ENCODE assay signal across 8 cellular contexts in genomic region chr2:204110250-204111183, GRCh38.
A peak's percentile ranks its signal among the peaks of the same experiment; 100 is the strongest.
DNase-seq lines count a peak whose midpoint lies in the region; ATAC-seq, FAIRE-seq and TF ChIP-seq lines count a peak whose summit lies in the region.

No MANE protein-coding gene starts in this region.

- intact Hi-C loops in HepG2 (cut with micrococcal nuclease; ENCODE audit: unreplicated experiment) = no loop called here

- TF ChIP-seq POLR2A in HepG2 (IDR thresholded peaks at IDR 0.05; ENCODE audit: insufficient read depth in 1 of 2, low read depth in 2 of 2, low read length in 2 of 2) = no peak

- FAIRE-seq in HepG2 (lab: Jason Lieb, UNC) = no peak

- H3K4me2 ChIP-seq in HepG2 (ENCODE audit: low read depth, low read length) = no peak overlapping the region

- H3K79me2 ChIP-seq in HepG2 (ENCODE audit: insufficient read depth, low read length) = no peaks in the 10 kb centered on the region

- H3K36me3 ChIP-seq in liver (ENCODE audit: control insufficient read depth in 4 of 4, insufficient read depth in 3 of 4, low read depth in 1 of 4, low read length in 3 of 4) (no peaks in the 10 kb centered on the region), HepG2 (replicated peaks in 1 of 2; ENCODE audit: control insufficient read depth in 1 of 2, insufficient read depth in 2 of 2, low read length in 2 of 2) (no peaks in the 10 kb centered on the region), MG63 (no peaks in the 10 kb centered on the region)

- H4K20me1 ChIP-seq in HepG2 (ENCODE audit: insufficient read depth, low read length) = no peaks in the 10 kb centered on the region

- in situ Hi-C loops in HepG2 (cut with HindIII; ENCODE audit: extremely low pct_ligation_motif_present, low pct_unique_long_range_greater_than_20kb) = no loop called here

- no TSS peak for BruUV-seq in HepG2 (replicated peaks; lab: Mats Ljungman, UMichigan)

- no peak for TF ChIP-seq EP300 in HepG2 (IDR thresholded peaks at IDR 0.05; ENCODE audit: low read depth in 2 of 2, low read length in 2 of 2)
- no peak for TF ChIP-seq EP300 in HepG2 (CRISPR knock-in tag; IDR thresholded peaks at IDR 0.05; ENCODE audit: borderline replicate concordance)

- CTCF ChIA-PET in HepG2 (lab: Yijun Ruan, JAX; ENCODE audit: low intra/inter-chr PET ratio, low total read pairs) = no interaction called here

- no peak for TF ChIP-seq RAD21 in liver (IDR thresholded peaks at IDR 0.05)
- no peak for TF ChIP-seq RAD21 in HepG2 (CRISPR knock-in tag; IDR thresholded peaks at IDR 0.05)

- ATAC-seq in HepG2 = no peak
- peak; percentile 91 for ATAC-seq in HG03558 (IDR thresholded peaks at IDR 0.05; ENCODE audit: extremely low read depth, unreplicated experiment)

- H3K4me1 ChIP-seq in liver (ENCODE audit: control insufficient read depth in 4 of 4, insufficient read depth in 4 of 4, low read length in 3 of 4) (peaks cover 0 to 11% (median 3%) of the 10 kb centered on the region in 4 donors), HepG2 (ENCODE audit: insufficient read depth, low read length) (0 out of 2 replicates have a peak, but pooled peaks cover 7% of the 10 kb centered on the region)

- H3K9me3 ChIP-seq in liver (ENCODE audit: control insufficient read depth in 4 of 4, low read length in 3 of 4) (no peaks in the 10 kb centered on the region), HepG2 (ENCODE audit: low read length) (no peaks in the 10 kb centered on the region), MG63 (no peaks in the 10 kb centered on the region)

- POLR2A ChIA-PET in HepG2 (lab: Yijun Ruan, JAX) = no interaction called here

- DNase-seq in HepG2 (ENCODE audit: low spot score) = no peak
- peak; percentile 34 to 60 (median 44) for DNase-seq in activated CD8-positive, alpha-beta memory T cell treated with anti-CD3 and anti-CD28 coated beads for 48 hours (ENCODE audit: low read depth in 2 of 3, low spot score in 2 of 3)
- DNase-seq in glomerular endothelial cell (ENCODE audit: extremely low read depth, low read depth, low spot score) = peak; percentile 65
- DNase-seq in stimulated activated CD8-positive, alpha-beta memory T cell treated with anti-CD3 and anti-CD28 coated beads, Interleukin-2, amount 100 ng/mL, for 1 hour (ENCODE audit: low read depth in 2 of 2) = peak; percentile 21 to 25
- DNase-seq in MG63 = no peak
- no peak for DNase-seq in HuH-7.5 (ENCODE audit: low spot score)

- H3K27me3 ChIP-seq in liver (ENCODE audit: control insufficient read depth in 4 of 4, insufficient read depth in 4 of 4, low read length in 3 of 4) (no peaks in the 10 kb centered on the region), HepG2 (ENCODE audit: control insufficient read depth in 1 of 2, insufficient read depth in 2 of 2, low read length in 2 of 2) (peaks cover 0 to 12% of the 10 kb centered on the region in 2 experiments; a peak in 2 of 5 replicates), MG63 (peaks cover under 1% of the 10 kb centered on the region; the same call in 1 of the 2 replicates)

- TF ChIP-seq CTCF in liver (IDR thresholded peaks at IDR 0.05; ENCODE audit: low read depth, low read length, missing input control) (no peak), HepG2 (CRISPR knock-in tag; IDR thresholded peaks at IDR 0.05) (no peak)

- H3K27ac ChIP-seq in liver (ENCODE audit: low read depth in 1 of 2, low read length in 2 of 2) (peak overlapping the region in 1 of 2 donors; percentile 20), HepG2 (ENCODE audit: extremely low read length, insufficient read depth, low read length) (no peak overlapping the region)

- WGBS in liver = 57% methylated on average over 11 of the region's 11 CpGs
- WGBS in HepG2 (ENCODE audit: low lambda C conversion rate) = 29% methylated on average over 11 of the region's 11 CpGs

- H3K9ac ChIP-seq in liver (ENCODE audit: low read depth in 1 of 2, low read length in 2 of 2) = no peak overlapping the region
- no peak overlapping the region for H3K9ac ChIP-seq in HepG2 (ENCODE audit: insufficient read depth, low read depth, low read length)

- H3K4me3 ChIP-seq in liver (ENCODE audit: low read depth in 1 of 3, low read length in 3 of 3) = no peak overlapping the region
- H3K4me3 ChIP-seq in HepG2 (replicated peaks in 1 of 3; ENCODE audit: insufficient read depth in 1 of 3, low read depth in 2 of 3, low read length in 3 of 3) = no peak overlapping the region
- H3K4me3 ChIP-seq in MG63 = no peak overlapping the region

- H2AFZ ChIP-seq in HepG2 (ENCODE audit: low read length) = no peak overlapping the region

TF ChIP-seq in liver, 16 proteins besides CTCF, POLR2A, EP300 and RAD21:
- TF ChIP-seq NR2F2 (IDR thresholded peaks at IDR 0.05) = peak; percentile 93
- no peak for TF ChIP-seq HNF4A (conservative IDR thresholded peaks at IDR 0.05)

TF ChIP-seq in HepG2, 621 proteins besides CTCF, POLR2A, EP300 and RAD21:
- TF ChIP-seq ZFAT (CRISPR knock-in tag; conservative IDR thresholded peaks at IDR 0.05) = no peak
- TF ChIP-seq CBX5 (CRISPR knock-in tag; IDR thresholded peaks at IDR 0.05; ENCODE audit: borderline replicate concordance) = no peak
- TF ChIP-seq U2AF2 (IDR thresholded peaks at IDR 0.05; ENCODE audit: low read depth, low read length) = no peak
- TF ChIP-seq ZNF138 (CRISPR knock-in tag; IDR thresholded peaks at IDR 0.05; ENCODE audit: low read depth) = no peak
- TF ChIP-seq NR2F2 (IDR thresholded peaks at IDR 0.05; ENCODE audit: borderline replicate concordance, low read depth) = no peak
- TF ChIP-seq STAT6 (CRISPR knock-in tag; IDR thresholded peaks at IDR 0.05; ENCODE audit: borderline replicate concordance) = no peak
- TF ChIP-seq XBP1 (CRISPR knock-in tag; IDR thresholded peaks at IDR 0.05) = no peak
- TF ChIP-seq TEF (CRISPR knock-in tag; IDR thresholded peaks at IDR 0.05) = no peak

Comparison
In these comparisons a context has a peak if more than half of its experiments do, and no peak if none do; other contexts are left out.
1. DNase-seq: peak in activated CD8-positive, alpha-beta memory T cell treated with anti-CD3 and anti-CD28 coated beads for 48 hours (3 of 3), glomerular endothelial cell (single experiment) and stimulated activated CD8-positive, alpha-beta memory T cell treated with anti-CD3 and anti-CD28 coated beads, Interleukin-2, amount 100 ng/mL, for 1 hour (2 of 2); none in HepG2 (single experiment), MG63 (single experiment) and HuH-7.5 (single experiment).